Comparison of ENCODE assay signal across 8 cellular contexts in genomic region chr6:13710552-13711383, GRCh38. TPM values are rescaled to one million over a fixed set of nuclear protein-coding genes. Genes with fewer than 3 reads are reported as not detected.
DNase-seq lines count a peak whose midpoint lies in the region; ATAC-seq, FAIRE-seq and TF ChIP-seq lines count a peak whose summit lies in the region.

No MANE protein-coding gene starts in this region.

- CTCF ChIA-PET in activated CD4-positive, alpha-beta memory T cell treated with anti-CD3 and anti-CD28 coated beads for 36 hours (lab: Charles Lee) = interaction anchor here (0.7 to 4.9 kb wide), 9 partner anchors 15 to 95 kb away, joined by 3 to 43 read pairs (median 4); partner anchors contain the start of gene NOL7

- peaks cover 11% of the 10 kb centered on the region for H3K4me1 ChIP-seq in endocrine pancreas (ENCODE audit: control insufficient read depth, insufficient read depth, low read length)

- H3K9me3 ChIP-seq in endocrine pancreas (ENCODE audit: control insufficient read depth, low read length) = no peaks in the 10 kb centered on the region

- POLR2A ChIA-PET in activated CD4-positive, alpha-beta memory T cell treated with anti-CD3 and anti-CD28 coated beads for 36 hours (lab: Charles Lee) = interaction anchor here (0.7 to 4.4 kb wide), 10 partner anchors 11 to 136 kb away, joined by 3 to 32 read pairs (median 4); partner anchors contain the start of genes NOL7 and SIRT5

- H3K27ac ChIP-seq in substantia nigra (ENCODE audit: low read depth, low read length, poor library complexity, severe bottlenecking) = peak overlapping the region; percentile 84

- H3K27me3 ChIP-seq in GM06990 (replicated peaks; ENCODE audit: control insufficient read depth, insufficient read depth, low read length) (no peaks in the 10 kb centered on the region), endocrine pancreas (ENCODE audit: control insufficient read depth, insufficient read depth, low read length) (no peaks in the 10 kb centered on the region)

- peak overlapping the region; percentile 74 for H3K4me3 ChIP-seq in GM06990 (replicated peaks; ENCODE audit: low read depth, low read length)
- peak overlapping the region; percentile 88 for H3K4me3 ChIP-seq in endocrine pancreas (ENCODE audit: control insufficient read depth, insufficient read depth, low read length)

- H3K27me3 Mint-ChIP-seq in activated CD4-positive, alpha-beta memory T cell treated with anti-CD3 and anti-CD28 coated beads for 36 hours = no peaks in the 10 kb centered on the region
- no peaks in the 10 kb centered on the region for H3K27me3 Mint-ChIP-seq in mesothelial cell of epicardium (ENCODE audit: low read depth)

- TF ChIP-seq CTCF in GM06990 (IDR thresholded peaks at IDR 0.05; ENCODE audit: insufficient read depth, low read length, poor library complexity, severe bottlenecking) (no peak), mesothelial cell of epicardium (IDR thresholded peaks at IDR 0.05; ENCODE audit: unreplicated experiment) (no peak)

- DNase-seq in GM06990 (ENCODE audit: extremely low read depth, insufficient read length) (peak; percentile 49), H54 (ENCODE audit: insufficient read length, low spot score) (peak; percentile 50), M059J (ENCODE audit: low read depth) (peak; percentile 68), mesothelial cell of epicardium (ENCODE audit: low spot score in 2 of 2, unreplicated experiment in 2 of 2) (peak in 1 of 2 experiments; percentile 62), substantia nigra (lab: John Stamatoyannopoulos, UW) (peak in 37 of 49 donors; percentile 4 to 71 (median 26))
- DNase-seq in activated CD4-positive, alpha-beta memory T cell treated with anti-CD3 and anti-CD28 coated beads for 36 hours = peak; percentile 57

- intact Hi-C loops in activated CD4-positive, alpha-beta memory T cell treated with anti-CD3 and anti-CD28 coated beads for 36 hours (cut with micrococcal nuclease) = loop anchor here (1.0 to 10.0 kb wide), 3 partner anchors 86 to 404 kb away; partner anchors contain the start of genes CD83 and SIRT5

- H3K27ac Mint-ChIP-seq in activated CD4-positive, alpha-beta memory T cell treated with anti-CD3 and anti-CD28 coated beads for 36 hours = peak overlapping the region; percentile 88
- peak overlapping the region; percentile 96 for H3K27ac Mint-ChIP-seq in mesothelial cell of epicardium

- H3K4me1 Mint-ChIP-seq in activated CD4-positive, alpha-beta memory T cell treated with anti-CD3 and anti-CD28 coated beads for 36 hours (ENCODE audit: low read depth) = peaks cover 48% of the 10 kb centered on the region
- H3K4me1 Mint-ChIP-seq in mesothelial cell of epicardium = peaks cover 41% of the 10 kb centered on the region

- no peak for ATAC-seq in GM18861 (IDR thresholded peaks at IDR 0.05; ENCODE audit: unreplicated experiment)

- peak overlapping the region; percentile 79 for H3K9ac ChIP-seq in endocrine pancreas (ENCODE audit: control insufficient read depth, insufficient read depth, low read length)

- H3K36me3 Mint-ChIP-seq in activated CD4-positive, alpha-beta memory T cell treated with anti-CD3 and anti-CD28 coated beads for 36 hours = peaks cover 16% of the 10 kb centered on the region
- peaks cover 2% of the 10 kb centered on the region for H3K36me3 Mint-ChIP-seq in mesothelial cell of epicardium

- TF ChIP-seq POLR2A in H54 (IDR thresholded peaks at IDR 0.05; ENCODE audit: low read depth, low read length) = no peak

- FAIRE-seq in H54 (lab: Jason Lieb, UNC) = no peak

- peak overlapping the region; percentile 89 for H3K4me3 Mint-ChIP-seq in activated CD4-positive, alpha-beta memory T cell treated with anti-CD3 and anti-CD28 coated beads for 36 hours
- H3K4me3 Mint-ChIP-seq in mesothelial cell of epicardium = peak overlapping the region; percentile 85

- H3K36me3 ChIP-seq in GM06990 (ENCODE audit: control insufficient read depth, insufficient read depth, low read length) = no peaks in the 10 kb centered on the region
- H3K36me3 ChIP-seq in endocrine pancreas (ENCODE audit: control insufficient read depth, insufficient read depth, low read length) = no peaks in the 10 kb centered on the region

- no peaks in the 10 kb centered on the region for H3K9me3 Mint-ChIP-seq in activated CD4-positive, alpha-beta memory T cell treated with anti-CD3 and anti-CD28 coated beads for 36 hours
- no peaks in the 10 kb centered on the region for H3K9me3 Mint-ChIP-seq in mesothelial cell of epicardium

RNA-seq across cellular contexts. Expression of gene RANBP9, which starts 0.9 kb away (rescaled TPM):
- total RNA-seq in M059J (2014; rRNA removed; shearing (Covaris generic)) = 45.7 and 67.4 TPM in 2 replicates
- 10 to 100 TPM; 63.7 to 66.2 TPM for total RNA-seq in activated CD4-positive, alpha-beta memory T cell treated with anti-CD3 and anti-CD28 coated beads for 36 hours
- total RNA-seq in mesothelial cell of epicardium = 45.5 to 46.9 TPM (median 45.8 TPM) in 3 replicates
